17 cellular contexts compared by ENCODE assay signal in the genomic region with DNA sequence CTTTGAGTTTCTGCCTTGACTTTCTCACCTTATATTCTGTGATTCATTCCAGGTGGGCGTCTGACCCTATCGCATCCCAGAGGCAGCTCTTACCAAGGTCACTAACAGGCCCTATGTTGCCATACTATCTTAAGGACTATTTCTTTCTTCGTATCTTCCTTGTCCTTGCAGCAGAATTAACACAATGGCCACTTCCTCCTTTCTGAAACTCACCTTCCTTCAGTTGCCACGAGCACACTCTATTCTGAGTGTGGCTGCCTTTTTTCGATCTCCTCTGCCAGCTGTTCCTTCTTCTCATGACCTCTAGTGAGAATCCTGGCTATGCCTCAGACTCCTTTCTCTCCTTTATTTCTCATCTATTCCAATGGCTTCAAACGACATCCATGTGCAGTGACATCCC.
DNase-seq lines count a peak whose midpoint lies in the region; ATAC-seq, FAIRE-seq and TF ChIP-seq lines count a peak whose summit lies in the region.
"Had no signal": no experiment of that assay in that cellular context is flagged by ENCODE, and none has a peak within 500 bp of the region (broad histone marks: within the 10 kb centered on the region; RNA-seq: fewer than 3 reads in every experiment).

No MANE protein-coding gene starts in this region.

- CTCF ChIA-PET in T-cell (lab: Charles Lee): no interaction called here

- H3K36me3 ChIP-seq in uterus (no peaks in the 10 kb centered on the region), psoas muscle (ENCODE audit: insufficient read depth in 1 of 2, low read depth in 1 of 2) (no peaks in the 10 kb centered on the region)

- TF ChIP-seq POLR2A in GM12891 (IDR thresholded peaks at IDR 0.05; ENCODE audit: low read depth, low read length) (no peak), uterus (IDR thresholded peaks at IDR 0.05) (no peak)

- H3K4me3 ChIP-seq in uterus (no peak overlapping the region), psoas muscle (no peak overlapping the region)
- H3K4me3 ChIP-seq: MG63 had no signal

- H3K27me3 ChIP-seq in uterus (no peaks in the 10 kb centered on the region), psoas muscle (ENCODE audit: insufficient read depth in 3 of 3, low read length in 2 of 3) (no peaks in the 10 kb centered on the region)
- H3K27me3 ChIP-seq: MG63 had no signal

- H3K36me3 Mint-ChIP-seq in CD14-positive monocyte (peaks cover 67 to 79% of the 10 kb centered on the region in 2 donors), T-cell (peaks cover 86% of the 10 kb centered on the region), memory B cell (peaks cover 24% of the 10 kb centered on the region)
- H3K36me3 Mint-ChIP-seq: mesothelial cell of epicardium had no signal

- DNase-seq in CD14-positive monocyte (ENCODE audit: low spot score) (no peak), GM12891 (ENCODE audit: insufficient read length, low spot score) (no peak), T-cell (no peak), memory B cell (ENCODE audit: low spot score in 2 of 2) (no peak), uterus (no peak), psoas muscle (no peak)
- DNase-seq: anterior cingulate cortex, DND-41, hypothalamus, MG63, NCI-H2081 treated with DMSO at 0.1 percent for 48 hours, NCI-H526 treated with DMSO at 0.1 percent for 48 hours, nucleus accumbens had no signal

- H3K27me3 Mint-ChIP-seq in CD14-positive monocyte (ENCODE audit: low read depth in 3 of 3) (no peaks in the 10 kb centered on the region), T-cell (no peaks in the 10 kb centered on the region), memory B cell (no peaks in the 10 kb centered on the region)

- FAIRE-seq in GM12891 (lab: Jason Lieb, UNC): peak; percentile 55

- H3K4me3 Mint-ChIP-seq in CD14-positive monocyte (no peak overlapping the region), T-cell (no peak overlapping the region), memory B cell (peak overlapping the region; percentile 33)
- H3K4me3 Mint-ChIP-seq: mesothelial cell of epicardium had no signal

- H3K9me3 ChIP-seq in uterus: no peaks in the 10 kb centered on the region
- H3K9me3 ChIP-seq in psoas muscle: no peaks in the 10 kb centered on the region
- H3K9me3 ChIP-seq: MG63 had no signal

- no peak overlapping the region for H3K27ac ChIP-seq in uterus
- H3K27ac ChIP-seq in psoas muscle: no peak overlapping the region
- H3K27ac ChIP-seq: C4-2B had no signal

- H3K27ac Mint-ChIP-seq in CD14-positive monocyte (peak overlapping the region in 5 of 7 donors; percentile 4 to 72 (median 33)), T-cell (peak overlapping the region; percentile 1 to 50), memory B cell (peak overlapping the region; percentile 46)
- H3K27ac Mint-ChIP-seq: mesothelial cell of epicardium had no signal

- whole genome bisulfite sequencing in psoas muscle, 3 donors: 80 to 89% (median 86%) methylated on average over 6 of the region's 6 CpGs

- POLR2A ChIA-PET in T-cell (lab: Charles Lee): no interaction called here

- H3K9me3 Mint-ChIP-seq in CD14-positive monocyte: peaks cover 0 to 1% (median 0%) of the 10 kb centered on the region in 7 donors
- no peaks in the 10 kb centered on the region for H3K9me3 Mint-ChIP-seq in T-cell
- no peaks in the 10 kb centered on the region for H3K9me3 Mint-ChIP-seq in memory B cell

- ATAC-seq in T-cell (replicated peaks in 1 of 4): no peak
- ATAC-seq in memory B cell (ENCODE audit: low read depth): peak; percentile 71
- ATAC-seq in psoas muscle: no peak
- no peak for ATAC-seq in GM18858 (IDR thresholded peaks at IDR 0.05; ENCODE audit: unreplicated experiment)
- ATAC-seq: activated CD4-positive, CD25-positive, alpha-beta regulatory T cell treated with anti-CD3 and anti-CD28 coated beads, Interleukin-2, amount 50 U/mL, for 24 hours had no signal

- H3K4me1 ChIP-seq in uterus: no peaks in the 10 kb centered on the region
- H3K4me1 ChIP-seq in psoas muscle: no peaks in the 10 kb centered on the region

- intact Hi-C loops in CD14-positive monocyte (cut with micrococcal nuclease) (loop anchor here in 1 of 2 donors (10.0 kb wide), 1 partner anchor 128 kb away; no protein-coding TSS in a partner anchor), uterus (cut with DNase I; ENCODE audit: low total_unique reads) (no loop called here), psoas muscle (cut with DNase I) (no loop called here)

- TF ChIP-seq CTCF in CD14-positive monocyte (IDR thresholded peaks at IDR 0.05) (no peak), uterus (IDR thresholded peaks at IDR 0.05) (no peak), psoas muscle (IDR thresholded peaks at IDR 0.05) (no peak)

- H3K4me1 Mint-ChIP-seq in CD14-positive monocyte (peaks cover 15% of the 10 kb centered on the region), T-cell (peaks cover 17 to 26% (median 20%) of the 10 kb centered on the region in 3 donors), memory B cell (peaks cover 23% of the 10 kb centered on the region)
- H3K4me1 Mint-ChIP-seq: mesothelial cell of epicardium had no signal

TF ChIP-seq in GM12891, 5 proteins besides CTCF, POLR2A, EP300 and RAD21:
- TF ChIP-seq PAX5 (IDR thresholded peaks at IDR 0.05; ENCODE audit: insufficient read depth, low read length, severe bottlenecking): no peak
- peak; percentile 63 for TF ChIP-seq SPI1 (IDR thresholded peaks at IDR 0.05; ENCODE audit: low read depth, low read length)
